ENCODE assay signal across 7 cellular contexts in the genomic region with DNA sequence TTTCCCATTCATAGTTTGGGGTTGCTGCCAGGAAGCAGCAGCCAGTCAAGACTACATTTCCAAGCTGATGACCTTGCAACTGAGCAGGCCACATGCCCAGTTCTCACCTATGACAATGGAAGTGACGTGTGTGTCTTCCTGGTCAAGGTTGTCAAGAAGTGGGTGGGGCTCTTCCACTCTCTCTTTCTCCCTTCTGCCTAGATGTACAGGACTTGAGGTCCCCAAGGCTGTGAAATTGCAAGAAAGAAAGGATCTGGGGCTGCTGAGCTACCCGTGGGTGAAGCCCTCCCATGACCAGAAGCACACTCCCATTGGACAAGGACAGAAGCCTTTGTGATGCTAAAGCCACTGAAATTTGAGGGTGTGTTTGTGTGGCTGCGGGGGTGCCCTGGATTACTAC.
"Had no signal": no experiment of that assay in that cellular context is flagged by ENCODE, and none has a peak within 500 bp of the region (broad histone marks: within the 10 kb centered on the region; RNA-seq: fewer than 3 reads in every experiment).

No MANE protein-coding gene starts in this region.

- H3K27ac ChIP-seq: HL-60 had no signal

- ATAC-seq: K562 had no signal

- H3K4me3 Mint-ChIP-seq: IgD-negative memory B cell had no signal

- H3K4me1 Mint-ChIP-seq: IgD-negative memory B cell had no signal

- DNase-seq: IMR-90, KBM-7, KG1 had no signal

- H3K27ac Mint-ChIP-seq: IgD-negative memory B cell had no signal

- H3K4me3 ChIP-seq: K562 had no signal

- FAIRE-seq: HTR-8/SVneo, K562 had no signal
